8 cellular contexts compared by ENCODE assay signal in the genomic region with DNA sequence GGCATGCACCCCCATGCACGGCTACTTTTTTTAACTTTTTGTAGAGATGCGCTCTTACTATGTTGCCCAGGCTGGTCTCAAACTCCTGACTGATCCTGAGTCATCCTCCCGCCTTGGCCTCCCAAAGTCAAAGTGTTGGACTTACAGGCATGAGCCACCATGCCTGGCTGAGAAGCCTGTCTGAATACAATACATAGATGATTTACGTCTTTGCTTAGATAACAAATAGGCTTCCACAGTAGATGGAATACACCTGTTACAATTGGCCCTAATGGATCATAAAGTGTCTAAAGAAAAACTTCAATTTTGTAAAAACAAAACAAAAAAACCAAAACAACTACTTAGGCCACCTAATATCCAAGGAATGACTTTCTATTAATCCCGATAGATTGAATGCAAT.
"Had no signal": no experiment of that assay in that cellular context is flagged by ENCODE, and none has a peak within 500 bp of the region (broad histone marks: within the 10 kb centered on the region; RNA-seq: fewer than 3 reads in every experiment).

No MANE protein-coding gene starts in this region.

- FAIRE-seq: G401.6, GM12878, GM12891, GM12892, GM18507, GM19239 had no signal

- DNase-seq: GDM1, GF-D8 had no signal

- ATAC-seq: GM12878 had no signal

- H3K4me3 ChIP-seq: GM12878 had no signal
